Comparison of ENCODE assay signal across 17 cellular contexts in genomic region chr22:38098410-38099249, GRCh38. TPM values are rescaled to one million over a fixed set of nuclear protein-coding genes. Genes with fewer than 3 reads are reported as not detected.
DNase-seq lines count a peak whose midpoint lies in the region; ATAC-seq and TF ChIP-seq lines count a peak whose summit lies in the region.
"Had no signal": no experiment of that assay in that cellular context is flagged by ENCODE, and none has a peak within 500 bp of the region (broad histone marks: within the 10 kb centered on the region; RNA-seq: fewer than 3 reads in every experiment).

No MANE protein-coding gene starts in this region.

- TF ChIP-seq CTCF in fibroblast of villous mesenchyme (IDR thresholded peaks at IDR 0.05; ENCODE audit: insufficient read depth, low read depth, low read length) (no peak), omental fat pad (IDR thresholded peaks at IDR 0.05) (no peak)

- H3K4me3 ChIP-seq in fibroblast of villous mesenchyme (ENCODE audit: low read depth, low read length): no peak overlapping the region
- H3K4me3 ChIP-seq: BLaER1, ovary had no signal

- DNase-seq in COLO829 (ENCODE audit: low spot score) (peak; percentile 33), NCI-H226 (peak; percentile 55), fibroblast of villous mesenchyme (ENCODE audit: low read depth) (peak; percentile 35), omental fat pad (ENCODE audit: low spot score) (no peak), HuH-7 (ENCODE audit: low spot score) (no peak)
- DNase-seq: activated naive CD4-positive, alpha-beta T cell treated with anti-CD3 and anti-CD28 coated beads, Interleukin-2, amount 10 ng/mL, durations not matched to agents 7 days and 5 days; DND-41; foreskin melanocyte; NCI-H1417 treated with DMSO at 0.1 percent for 48 hours; NCI-H524; ovary; SIG-M5 had no signal

- ATAC-seq in omental fat pad (ENCODE audit: low FRiP score): peak; percentile 64
- ATAC-seq in HG03175 (IDR thresholded peaks at IDR 0.05; ENCODE audit: unreplicated experiment): no peak
- ATAC-seq in GM19467 (IDR thresholded peaks at IDR 0.05; ENCODE audit: unreplicated experiment): no peak
- no peak for ATAC-seq in HG03097 (IDR thresholded peaks at IDR 0.05; ENCODE audit: low FRiP score, unreplicated experiment)
- ATAC-seq: stimulated activated effector memory CD8-positive, alpha-beta T cell treated with anti-CD3 and anti-CD28 coated beads, Interleukin-12 subunit alpha, Interleukin-12 subunit beta, amount 100 ng/mL, for 72 hours had no signal

RNA-seq across cellular contexts. Expression of gene BAIAP2L2, which starts 11.9 kb away (rescaled TPM):
- total RNA-seq in fibroblast of villous mesenchyme (2.3 and 3.0 TPM in 2 replicates), omental fat pad (1 to 10 TPM; 2.6 to 4.3 (median 3.2) TPM)

RNA-seq across cellular contexts. Expression of gene SLC16A8, which starts 14.6 kb away (rescaled TPM):
- total RNA-seq in fibroblast of villous mesenchyme (under 0.01 TPM in 1 of 2 replicates, not detected in the other), omental fat pad (1 to 10 TPM in 2 of 4 donors, under 1 TPM in 2; 0.24 to 3.2 (median 0.88) TPM)

RNA-seq across cellular contexts. Expression of gene PICK1, which starts 41.4 kb away (rescaled TPM):
- total RNA-seq in fibroblast of villous mesenchyme: 14.2 TPM in 2 replicates
- total RNA-seq in omental fat pad: 10 to 100 TPM; 16.1 to 43.0 (median 31.6) TPM

Comparison
In these comparisons a context has a peak if more than half of its experiments do, and no peak if none do; other contexts are left out.
1. DNase-seq: peak in COLO829 (single experiment), NCI-H226 (single experiment) and fibroblast of villous mesenchyme (single experiment); none in omental fat pad (single experiment) and HuH-7 (single experiment).